19 cellular contexts compared by ENCODE assay signal in the genomic region with DNA sequence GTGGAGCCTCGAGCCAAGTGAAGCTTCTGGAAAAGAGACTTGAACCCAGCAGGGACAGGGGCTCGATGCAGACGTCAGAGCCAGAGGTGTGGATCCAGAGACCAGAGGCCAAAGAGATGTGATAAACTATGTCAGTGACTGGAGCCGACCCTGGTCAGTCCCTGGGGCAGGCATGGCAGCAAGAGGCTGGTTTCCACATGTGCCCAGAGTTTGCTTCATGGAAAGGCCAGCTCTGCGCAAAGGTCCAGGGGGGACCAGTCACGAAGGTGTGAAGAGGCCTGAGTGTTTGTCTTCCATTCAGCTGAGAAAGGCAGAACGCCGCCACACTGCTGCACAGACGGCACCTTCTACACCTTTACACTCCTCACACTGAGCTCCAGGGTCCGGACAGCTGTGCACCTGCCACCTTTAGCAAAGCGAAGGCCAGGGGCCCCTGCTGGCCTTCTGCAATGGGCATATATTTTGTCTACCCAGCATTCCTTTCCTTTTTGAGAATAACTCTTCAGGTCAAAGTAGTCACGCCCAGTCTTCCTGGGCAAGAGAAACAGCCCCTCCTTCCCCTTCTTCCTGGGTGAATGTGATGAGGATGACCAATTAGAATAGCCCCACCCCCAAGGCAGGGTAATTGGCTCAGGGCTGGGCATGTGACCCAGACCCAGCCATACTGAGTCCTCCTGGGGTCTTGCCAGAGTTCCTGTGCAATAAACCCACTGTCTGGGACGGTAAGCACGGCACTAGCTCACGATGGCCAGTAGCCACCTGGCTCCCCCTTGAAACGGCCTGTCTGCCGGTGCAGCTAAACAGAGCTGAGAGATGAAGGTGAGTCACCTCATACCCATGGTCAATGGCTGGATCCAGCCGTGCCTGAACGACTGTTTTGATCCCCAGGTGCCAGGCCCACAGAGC. TPM values are rescaled to one million over a fixed set of nuclear protein-coding genes. Genes with fewer than 3 reads are reported as not detected.
DNase-seq lines count a peak whose midpoint lies in the region; ATAC-seq, FAIRE-seq and TF ChIP-seq lines count a peak whose summit lies in the region.
"Had no signal": no experiment of that assay in that cellular context is flagged by ENCODE, and none has a peak within 500 bp of the region (broad histone marks: within the 10 kb centered on the region; RNA-seq: fewer than 3 reads in every experiment).

No MANE protein-coding gene starts in this region.

- DNase-seq in RWPE1 (ENCODE audit: low spot score) (no peak), kidney glomerular epithelial cell (lab: John Stamatoyannopoulos, UW) (peak; percentile 86), small intestine (peak; percentile 12), omental fat pad (ENCODE audit: low spot score) (no peak), vagina (ENCODE audit: extremely low spot score in 2 of 2) (no peak)
- DNase-seq: activated CD4-positive, CD25-positive, alpha-beta regulatory T cell treated with anti-CD3 and anti-CD28 coated beads, Interleukin-2, amount 50 U/mL, for 72 hours; activated naive CD4-positive, alpha-beta T cell treated with anti-CD3 and anti-CD28 coated beads for 36 hours; DMS 273 treated with DMSO at 0.1 percent for 48 hours; gastrocnemius medialis; Karpas-422; NCI-H1417 treated with DMSO at 0.1 percent for 48 hours; Right ventricle myocardium superior; stimulated activated CD4-positive, alpha-beta T cell treated with anti-CD3 and anti-CD28 coated beads, Interleukin-4, amount 100 ng/mL, for 1 hour; T-helper 2 cell had no signal

- POLR2A ChIA-PET in HEK293 (lab: Yijun Ruan, JAX): interaction anchor here (0.6 kb wide), 1 partner anchor 24 kb away, joined by 6 read pairs; no protein-coding TSS in a partner anchor
- POLR2A ChIA-PET in RWPE1 (lab: Yijun Ruan, JAX; ENCODE audit: low non-redundant PET): no interaction called here

- intact Hi-C loops in vagina (cut with DNase I): no loop called here

- no peak for ATAC-seq in omental fat pad (ENCODE audit: low FRiP score)
- ATAC-seq in HG02870 (IDR thresholded peaks at IDR 0.05; ENCODE audit: unreplicated experiment): no peak
- ATAC-seq in GM19023 (IDR thresholded peaks at IDR 0.05; ENCODE audit: unreplicated experiment): no peak
- ATAC-seq: gastrocnemius medialis; natural killer cell treated with Interleukin-12 subunit alpha and Interleukin-12 subunit beta and Interleukin-15 and Interleukin-18, amount 100 ng/mL, for 72 hours; sciatic nerve had no signal

- CTCF ChIA-PET in HEK293 (lab: Yijun Ruan, JAX): interaction anchor here (1.5 kb wide), 1 partner anchor 46 kb away, joined by 4 read pairs; no protein-coding TSS in a partner anchor
- CTCF ChIA-PET in RWPE1 (lab: Yijun Ruan, JAX): no interaction called here

- H3K27ac ChIP-seq in HEK293 (ENCODE audit: extremely low read depth, low read depth, low read length) (no peak overlapping the region), RWPE1 (peak overlapping the region; percentile 17; the same call in 1 of the 2 replicates), small intestine (ENCODE audit: low read depth in 1 of 2, low read length in 1 of 2) (no peak overlapping the region), vagina (no peak overlapping the region)

- FAIRE-seq in small intestine (lab: Jason Lieb, UNC): no peak

- TF ChIP-seq CTCF in HEK293 (tag by site-specific recombination; IDR thresholded peaks at IDR 0.05) (no peak), RWPE1 (conservative IDR thresholded peaks at IDR 0.05; ENCODE audit: low read depth) (no peak), omental fat pad (IDR thresholded peaks at IDR 0.05) (no peak), vagina (IDR thresholded peaks at IDR 0.05) (no peak)

- H3K4me3 ChIP-seq in HEK293 (ENCODE audit: low read depth, low read length): no peak overlapping the region
- H3K4me3 ChIP-seq in small intestine (ENCODE audit: low read depth in 1 of 2, low read length in 2 of 2): no peak overlapping the region
- H3K4me3 ChIP-seq in vagina: no peak overlapping the region
- H3K4me3 ChIP-seq: gastrocnemius medialis had no signal

- no peaks in the 10 kb centered on the region for H3K36me3 ChIP-seq in HEK293 (ENCODE audit: control insufficient read depth in 2 of 2, insufficient read depth in 1 of 2, low read length in 2 of 2)
- no peaks in the 10 kb centered on the region for H3K36me3 ChIP-seq in small intestine (ENCODE audit: control insufficient read depth in 2 of 2, insufficient read depth in 2 of 2, low read length in 2 of 2)
- H3K36me3 ChIP-seq in vagina: no peaks in the 10 kb centered on the region
- H3K36me3 ChIP-seq: gastrocnemius medialis had no signal

- no peaks in the 10 kb centered on the region for H3K27me3 ChIP-seq in small intestine (ENCODE audit: control insufficient read depth in 2 of 2, insufficient read depth in 2 of 2, low read length in 2 of 2)
- H3K27me3 ChIP-seq in vagina: no peaks in the 10 kb centered on the region
- H3K27me3 ChIP-seq: gastrocnemius medialis had no signal

- peaks cover 13% of the 10 kb centered on the region for H3K4me1 ChIP-seq in HEK293 (ENCODE audit: control insufficient read depth, insufficient read depth, low read length)
- peaks cover 7 to 10% of the 10 kb centered on the region in 2 donors for H3K4me1 ChIP-seq in small intestine (ENCODE audit: control insufficient read depth in 2 of 2, insufficient read depth in 1 of 2, low read depth in 1 of 2, low read length in 1 of 2)
- H3K4me1 ChIP-seq in vagina: peaks cover 30% of the 10 kb centered on the region

- WGBS in small intestine, 3 donors: 86 to 87% (median 87%) methylated on average over 19 of the region's 19 CpGs

- no peak for TF ChIP-seq POLR2A in vagina (IDR thresholded peaks at IDR 0.05)

- H3K9me3 ChIP-seq in HEK293 (ENCODE audit: control insufficient read depth, insufficient read depth, low read depth, low read length) (no peaks in the 10 kb centered on the region), small intestine (ENCODE audit: control insufficient read depth, low read depth) (no peaks in the 10 kb centered on the region), vagina (no peaks in the 10 kb centered on the region)
- H3K9me3 ChIP-seq: gastrocnemius medialis had no signal

TF ChIP-seq in HEK293, 187 proteins besides CTCF, POLR2A, EP300 and RAD21:
- TF ChIP-seq ZNF2 (tag by site-specific recombination; IDR thresholded peaks at IDR 0.05) (no peak), ZIC2 (tag by site-specific recombination; IDR thresholded peaks at IDR 0.05) (peak; percentile 14; the same call in 1 of the 2 replicates)

RNA-seq across cellular contexts. Expression of gene RPH3AL, which starts 2.3 kb away (rescaled TPM):
- polyA plus RNA-seq in small intestine: 10 to 100 TPM; 10.5 to 18.8 (median 13.3) TPM
- 10 to 100 TPM; 10.0 to 51.1 (median 25.7) TPM for total RNA-seq in omental fat pad
- 43.5 TPM for total RNA-seq in vagina

Comparison
In these comparisons a context has a peak if more than half of its experiments do, and no peak if none do; other contexts are left out.
1. DNase-seq: peak in kidney glomerular epithelial cell (single experiment) and small intestine (single experiment); none in RWPE1 (single experiment), omental fat pad (single experiment) and vagina (0 of 2).